29 cellular contexts compared by ENCODE assay signal in genomic region chr12:18634382-18634781, GRCh38.
"Had no signal": no experiment of that assay in that cellular context is flagged by ENCODE, and none has a peak within 500 bp of the region (broad histone marks: within the 10 kb centered on the region; RNA-seq: fewer than 3 reads in every experiment).

No MANE protein-coding gene starts in this region.

- H3K27ac ChIP-seq: colonic mucosa, coronary artery, dorsolateral prefrontal cortex, epithelial cell of prostate, esophagus muscularis mucosa, esophagus squamous epithelium, foreskin keratinocyte, gastrocnemius medialis, gastroesophageal sphincter, heart left ventricle, heart right ventricle had no signal

- H3K4me3 Mint-ChIP-seq: dendritic cell treated with granulocyte-macrophage colony-stimulating factor and Interleukin-4, amounts not matched to agents 40 ng/mL and 50 ng/mL, for 4 days; effector memory CD8-positive, alpha-beta T cell; endodermal cell had no signal

- ATAC-seq: effector memory CD8-positive, alpha-beta T cell; esophagus mucosa; foreskin keratinocyte; gastrocnemius medialis; gastroesophageal sphincter; heart left ventricle; heart right ventricle had no signal

- DNase-seq: colonic mucosa; cortex of kidney; dermis blood vessel endothelial cell; dorsolateral prefrontal cortex; effector CD4-positive, alpha-beta T cell; effector CD8-positive, alpha-beta T cell; effector memory CD4-positive, alpha-beta T cell; effector memory CD8-positive, alpha-beta T cell; endodermal cell; erythroblast; esophagus squamous epithelium; foreskin fibroblast; foreskin keratinocyte; foreskin melanocyte; gastrocnemius medialis; glutamatergic neuron; head of caudate nucleus; heart left ventricle; heart right ventricle had no signal

- H3K4me1 ChIP-seq: colonic mucosa, esophagus muscularis mucosa, esophagus squamous epithelium, gastrocnemius medialis, gastroesophageal sphincter, heart left ventricle, heart right ventricle had no signal

- H3K27me3 ChIP-seq: colonic mucosa, esophagus muscularis mucosa, esophagus squamous epithelium, foreskin keratinocyte, gastrocnemius medialis, gastroesophageal sphincter, heart left ventricle, heart right ventricle had no signal

- H3K27me3 Mint-ChIP-seq: dendritic cell treated with granulocyte-macrophage colony-stimulating factor and Interleukin-4, amounts not matched to agents 40 ng/mL and 50 ng/mL, for 4 days; effector memory CD8-positive, alpha-beta T cell had no signal

- H3K4me3 ChIP-seq: colonic mucosa, coronary artery, dorsolateral prefrontal cortex, esophagus muscularis mucosa, esophagus squamous epithelium, gastrocnemius medialis, gastroesophageal sphincter, heart left ventricle, heart right ventricle had no signal

- H3K27ac Mint-ChIP-seq: dendritic cell treated with granulocyte-macrophage colony-stimulating factor and Interleukin-4, amounts not matched to agents 40 ng/mL and 50 ng/mL, for 4 days; effector memory CD8-positive, alpha-beta T cell; endodermal cell had no signal

- H3K36me3 ChIP-seq: colonic mucosa, esophagus muscularis mucosa, esophagus squamous epithelium, gastrocnemius medialis, gastroesophageal sphincter, heart left ventricle, heart right ventricle had no signal

- H3K9me3 ChIP-seq: colonic mucosa, esophagus muscularis mucosa, esophagus squamous epithelium, gastrocnemius medialis, gastroesophageal sphincter, heart left ventricle, heart right ventricle had no signal

- FAIRE-seq: colon, endometrium, endothelial cell of umbilical vein, frontal cortex had no signal
